ENCODE assay signal across 1 cellular context in the genomic region with DNA sequence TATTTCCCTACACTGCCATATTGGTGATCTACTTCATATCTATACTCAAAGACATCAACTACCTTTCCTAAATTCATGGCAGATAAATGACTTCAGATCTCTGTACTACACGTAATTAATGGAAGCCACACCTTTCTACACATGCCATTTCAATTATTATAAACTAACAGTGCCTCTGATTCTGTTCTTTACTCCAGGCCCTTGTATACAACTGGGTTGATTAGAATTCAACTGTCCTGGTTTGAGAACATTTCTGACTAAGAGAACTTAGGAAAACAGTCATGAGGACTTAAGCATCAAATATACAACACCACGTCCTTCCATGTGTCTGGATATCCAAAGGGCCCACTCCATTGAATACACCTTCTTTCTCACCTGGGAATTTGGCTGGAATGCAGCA.
TF ChIP-seq lines count a peak whose summit lies in the region.

No MANE protein-coding gene starts in this region.

TF ChIP-seq in GM12878, 131 proteins besides CTCF, POLR2A, EP300 and RAD21:
- TF ChIP-seq POLR2AphosphoS2 (IDR thresholded peaks at IDR 0.05; ENCODE audit: low read depth, low read length) = no peak
